9 cellular contexts compared by ENCODE assay signal in genomic region chr20:62816031-62816878, GRCh38. TPM values are rescaled to one million over a fixed set of nuclear protein-coding genes. Genes with fewer than 3 reads are reported as not detected.
A peak's percentile ranks its signal among the peaks of the same experiment; 100 is the strongest.
DNase-seq lines count a peak whose midpoint lies in the region; ATAC-seq lines count a peak whose summit lies in the region.
"Had no signal": no experiment of that assay in that cellular context is flagged by ENCODE, and none has a peak within 500 bp of the region (broad histone marks: within the 10 kb centered on the region; RNA-seq: fewer than 3 reads in every experiment).

No MANE protein-coding gene starts in this region.

- no peaks in the 10 kb centered on the region for H3K79me1 ChIP-seq in neuronal stem cell (ENCODE audit: low read depth, low read length)

- peak overlapping the region in 3 of 11 experiments; percentile 35 to 47 (median 40); a peak in 6 of 22 replicates for H3K27ac ChIP-seq in BLaER1 treated with 17β-estradiol and CSF1 and Interleukin-3, amounts not matched to agents 10 nM and 100 nM
- peak overlapping the region; percentile 35; the same call in 1 of the 2 replicates for H3K27ac ChIP-seq in HUES6 (ENCODE audit: low read depth, low read length)
- H3K27ac ChIP-seq in neuronal stem cell (replicated peaks; ENCODE audit: low read length): peak overlapping the region; percentile 79

- peak overlapping the region; percentile 89 for H3K4ac ChIP-seq in neuronal stem cell (ENCODE audit: low read length)

- H2BK15ac ChIP-seq in neuronal stem cell (ENCODE audit: low read length): peak overlapping the region; percentile 97

- H3K18ac ChIP-seq in neuronal stem cell (ENCODE audit: low read length): peak overlapping the region; percentile 99

- H2BK5ac ChIP-seq in neuronal stem cell (ENCODE audit: low read length): peak overlapping the region; percentile 98

- no peaks in the 10 kb centered on the region for H3K9me3 ChIP-seq in BLaER1 treated with 17β-estradiol and CSF1 and Interleukin-3, amounts not matched to agents 10 nM and 100 nM (replicated peaks in 1 of 11)
- H3K9me3 ChIP-seq in HUES6 (ENCODE audit: control insufficient read depth, insufficient read depth, low read depth, low read length) (no peaks in the 10 kb centered on the region), neuronal stem cell (replicated peaks in 1 of 2; ENCODE audit: control insufficient read depth in 2 of 2, insufficient read depth in 1 of 2, low read depth in 1 of 2, low read length in 2 of 2) (no peaks in the 10 kb centered on the region)

- H3K27me3 ChIP-seq in BLaER1 treated with 17β-estradiol and CSF1 and Interleukin-3, amounts not matched to agents 10 nM and 100 nM: peaks cover 65 to 77% (median 71%) of the 10 kb centered on the region in 11 experiments
- H3K27me3 ChIP-seq in HUES6 (ENCODE audit: control insufficient read depth, insufficient read depth, low read length) (peaks cover 17% of the 10 kb centered on the region), neuronal stem cell (ENCODE audit: control insufficient read depth in 3 of 3, insufficient read depth in 3 of 3, low read depth in 1 of 3, low read length in 3 of 3) (peaks cover 0 to 52% (median 10%) of the 10 kb centered on the region in 3 experiments)

- peak overlapping the region; percentile 85 to 99 (median 95) for H3K4me2 ChIP-seq in BLaER1 treated with 17β-estradiol and CSF1 and Interleukin-3, amounts not matched to agents 10 nM and 100 nM
- peak overlapping the region; percentile 99 for H3K4me2 ChIP-seq in neuronal stem cell (ENCODE audit: insufficient read depth, low read length, poor library complexity, severe bottlenecking)

- peak overlapping the region; percentile 17 to 78 (median 57); a peak in 18 of 22 replicates for H3K9ac ChIP-seq in BLaER1 treated with 17β-estradiol and CSF1 and Interleukin-3, amounts not matched to agents 10 nM and 100 nM
- H3K9ac ChIP-seq in HUES6 (ENCODE audit: low read length) (peak overlapping the region; percentile 63), neuronal stem cell (ENCODE audit: low read depth, low read length, poor library complexity) (peak overlapping the region; percentile 81)

- peak overlapping the region; percentile 98 for H2BK12ac ChIP-seq in neuronal stem cell (ENCODE audit: low read length)

- peak overlapping the region; percentile 99 for H2BK120ac ChIP-seq in neuronal stem cell (ENCODE audit: low read depth, low read length)

- H3K14ac ChIP-seq in neuronal stem cell (ENCODE audit: low read length): peak overlapping the region; percentile 99

- ATAC-seq in HG02571 (IDR thresholded peaks at IDR 0.05; ENCODE audit: unreplicated experiment): no peak
- no peak for ATAC-seq in GM19463 (IDR thresholded peaks at IDR 0.05; ENCODE audit: unreplicated experiment)

- peak overlapping the region; percentile 73 for H3K23ac ChIP-seq in neuronal stem cell (ENCODE audit: low read depth, low read length, poor library complexity)

- H4K91ac ChIP-seq in neuronal stem cell (ENCODE audit: low read depth, low read length, poor library complexity): no peak overlapping the region

- peak overlapping the region; percentile 86 for H4K8ac ChIP-seq in neuronal stem cell (ENCODE audit: low read depth, low read length)

- H3K4me1 ChIP-seq in BLaER1 treated with 17β-estradiol and CSF1 and Interleukin-3, amounts not matched to agents 10 nM and 100 nM: peaks cover 64 to 92% (median 81%) of the 10 kb centered on the region in 10 experiments
- H3K4me1 ChIP-seq in HUES6 (ENCODE audit: control insufficient read depth, insufficient read depth, low read length): peaks cover 22% of the 10 kb centered on the region
- H3K4me1 ChIP-seq in neuronal stem cell (ENCODE audit: control insufficient read depth in 2 of 2, insufficient read depth in 1 of 2, low read depth in 1 of 2, low read length in 2 of 2): peaks cover 20 to 32% of the 10 kb centered on the region in 2 donors

- peak overlapping the region; percentile 99 for H2AK5ac ChIP-seq in neuronal stem cell (ENCODE audit: low read depth, low read length)

- no CpG with 5 or more reads among the region's 56 CpGs for WGBS in neuronal stem cell (ENCODE audit: extremely low coverage in 2 of 2, insufficient read length in 2 of 2, insufficient replicate concordance in 1 of 2), 2 donors

- DNase-seq in ecto neural progenitor cell (ENCODE audit: low spot score) (peak; percentile 81), neuronal stem cell (ENCODE audit: low spot score) (peak; percentile 74), NCI-H1092 treated with DMSO at 0.1 percent for 48 hours (lab: John Stamatoyannopoulos, UW) (no peak), NCI-H1092 (lab: John Stamatoyannopoulos, UW) (no peak)
- DNase-seq: effector CD4-positive, alpha-beta T cell had no signal

- H3K36me3 ChIP-seq in BLaER1 treated with 17β-estradiol and CSF1 and Interleukin-3, amounts not matched to agents 10 nM and 100 nM: peaks cover 25 to 34% (median 29%) of the 10 kb centered on the region in 11 experiments
- peaks cover 22% of the 10 kb centered on the region for H3K36me3 ChIP-seq in HUES6 (ENCODE audit: control insufficient read depth, insufficient read depth, low read length)
- peaks cover 6 to 14% of the 10 kb centered on the region in 2 donors for H3K36me3 ChIP-seq in neuronal stem cell (replicated peaks in 1 of 2; ENCODE audit: control insufficient read depth in 2 of 2, insufficient read depth in 2 of 2, low read length in 2 of 2)

- peak overlapping the region; percentile 35 to 66 (median 53) for H3K4me3 ChIP-seq in BLaER1 treated with 17β-estradiol and CSF1 and Interleukin-3, amounts not matched to agents 10 nM and 100 nM
- peak overlapping the region; percentile 58 for H3K4me3 ChIP-seq in HUES6 (ENCODE audit: low read depth, low read length)
- peak overlapping the region; percentile 20 to 80 for H3K4me3 ChIP-seq in neuronal stem cell (ENCODE audit: low read length in 2 of 2)

- H4K20me1 ChIP-seq in BLaER1 treated with 17β-estradiol and CSF1 and Interleukin-3, amounts not matched to agents 10 nM and 100 nM: peaks cover 43 to 97% (median 83%) of the 10 kb centered on the region in 11 experiments

- peak overlapping the region; percentile 69 for H2AFZ ChIP-seq in neuronal stem cell (ENCODE audit: low read length)

RNA-seq across cellular contexts. Expression of gene COL9A3, which starts 0.6 kb away (rescaled TPM):
- 77.2 TPM for polyA plus RNA-seq in neuronal stem cell (2013, experiment 1 of 2)
- 77.0 TPM for polyA plus RNA-seq in neuronal stem cell (2013, experiment 2 of 2)

RNA-seq across cellular contexts. Expression of gene OGFR, which starts 11.6 kb away (rescaled TPM):
- 15.0 TPM for polyA plus RNA-seq in neuronal stem cell (2013, experiment 1 of 2)
- 14.7 TPM for polyA plus RNA-seq in neuronal stem cell (2013, experiment 2 of 2)

RNA-seq across cellular contexts. Expression of gene MRGBP, which starts 20.0 kb away (rescaled TPM):
- 15.5 TPM for polyA plus RNA-seq in neuronal stem cell (2013, experiment 1 of 2)
- 15.6 TPM for polyA plus RNA-seq in neuronal stem cell (2013, experiment 2 of 2)

RNA-seq across cellular contexts. Expression of gene TCFL5, which starts 45.4 kb away (rescaled TPM):
- polyA plus RNA-seq in neuronal stem cell (2013, experiment 1 of 2): 14.5 TPM
- polyA plus RNA-seq in neuronal stem cell (2013, experiment 2 of 2): 15.3 TPM

Comparison
In these comparisons a context has a peak if more than half of its experiments do, and no peak if none do; other contexts are left out.
1. DNase-seq: peak in ecto neural progenitor cell (single experiment) and neuronal stem cell (single experiment); none in NCI-H1092 treated with DMSO at 0.1 percent for 48 hours (single experiment) and NCI-H1092 (single experiment).
2. Peak in every context shown above with its lines, with median percentiles within 50 percentile points of each other: H3K4me3 ChIP-seq and H3K9ac ChIP-seq.